Comparison of ENCODE assay signal across 8 cellular contexts in the genomic region with DNA sequence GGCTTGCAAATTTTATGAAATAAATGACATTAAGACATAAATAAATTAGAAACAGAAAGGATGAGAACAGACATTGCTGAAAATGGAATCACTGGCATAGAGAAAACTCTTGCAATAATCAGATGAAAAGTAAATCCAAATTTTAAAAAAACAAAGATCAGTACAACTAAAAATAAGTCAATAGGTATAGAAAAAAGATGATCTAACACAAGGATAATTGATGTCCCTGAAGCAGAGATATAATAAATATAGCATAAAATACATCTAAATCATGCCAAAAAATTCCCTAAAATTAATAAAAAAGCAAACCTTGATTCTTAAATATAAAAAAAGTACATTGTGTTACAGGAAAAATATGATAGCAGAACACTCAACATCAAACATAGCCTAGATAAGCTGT.
"Had no signal": no experiment of that assay in that cellular context is flagged by ENCODE, and none has a peak within 500 bp of the region (broad histone marks: within the 10 kb centered on the region; RNA-seq: fewer than 3 reads in every experiment).

No MANE protein-coding gene starts in this region.

- H3K27ac Mint-ChIP-seq: IgD-negative memory B cell had no signal

- DNase-seq: IMR-90, KBM-7, KG1 had no signal

- H3K27me3 Mint-ChIP-seq: IgD-negative memory B cell had no signal

- ATAC-seq: HepG2, K562 had no signal

- FAIRE-seq: HepG2, HTR-8/SVneo, K562 had no signal

- H3K4me3 ChIP-seq: K562 had no signal

- H3K4me3 Mint-ChIP-seq: IgD-negative memory B cell had no signal

- H3K27ac ChIP-seq: HL-60 had no signal
